In genomic region chr2:162697111-162697510, GRCh38 we compare ENCODE assay signal across 26 cellular contexts.
"Had no signal": no experiment of that assay in that cellular context is flagged by ENCODE, and none has a peak within 500 bp of the region (broad histone marks: within the 10 kb centered on the region; RNA-seq: fewer than 3 reads in every experiment).

No MANE protein-coding gene starts in this region.

- DNase-seq: hypothalamus; immature natural killer cell; kidney; left colon; left lung; lower lobe of right lung; mammary epithelial cell; mesenchymal stem cell; naive thymus-derived CD8-positive, alpha-beta T cell; nucleus accumbens; pancreas; posterior cingulate gyrus; retina; right cardiac atrium; sigmoid colon; small intestine; spleen; stimulated activated CD4-positive, alpha-beta T cell treated with anti-CD3 and anti-CD28 coated beads, Interleukin-4, amount 100 ng/mL, for 24 hours; stimulated activated naive CD4-positive, alpha-beta T cell; tibial artery; uterus had no signal

- H3K4me3 ChIP-seq: left lung, lower lobe of right lung, pancreas, prostate gland, sigmoid colon, spleen, suprapubic skin, thoracic aorta, tibial artery, uterus had no signal

- H3K27me3 ChIP-seq: left lung, pancreas, sigmoid colon, spleen, suprapubic skin, tibial artery, uterus had no signal

- H3K9me3 ChIP-seq: lower lobe of right lung, pancreas, prostate gland, sigmoid colon, spleen, suprapubic skin, thoracic aorta, tibial artery, uterus had no signal

- ATAC-seq: left colon; left lung; lower lobe of right lung; naive thymus-derived CD8-positive, alpha-beta T cell; pancreas; right cardiac atrium; stimulated activated effector memory CD8-positive, alpha-beta T cell treated with anti-CD3 and anti-CD28 coated beads, Interleukin-12 subunit alpha, Interleukin-12 subunit beta, amount 100 ng/mL, for 72 hours had no signal

- H3K4me1 ChIP-seq: left lung, lower lobe of right lung, pancreas, prostate gland, sigmoid colon, spleen, suprapubic skin, tibial artery, uterus had no signal

- FAIRE-seq: islet of Langerhans, pancreas, small intestine had no signal

- H3K27ac ChIP-seq: left lung, lower lobe of right lung, pancreas, prostate gland, sigmoid colon, spleen, suprapubic skin, thoracic aorta, tibial artery, uterus had no signal

- H3K36me3 ChIP-seq: left lung, lower lobe of right lung, pancreas, prostate gland, sigmoid colon, spleen, suprapubic skin, thoracic aorta, tibial artery, uterus had no signal
